Comparison of ENCODE assay signal across 13 cellular contexts in the genomic region with DNA sequence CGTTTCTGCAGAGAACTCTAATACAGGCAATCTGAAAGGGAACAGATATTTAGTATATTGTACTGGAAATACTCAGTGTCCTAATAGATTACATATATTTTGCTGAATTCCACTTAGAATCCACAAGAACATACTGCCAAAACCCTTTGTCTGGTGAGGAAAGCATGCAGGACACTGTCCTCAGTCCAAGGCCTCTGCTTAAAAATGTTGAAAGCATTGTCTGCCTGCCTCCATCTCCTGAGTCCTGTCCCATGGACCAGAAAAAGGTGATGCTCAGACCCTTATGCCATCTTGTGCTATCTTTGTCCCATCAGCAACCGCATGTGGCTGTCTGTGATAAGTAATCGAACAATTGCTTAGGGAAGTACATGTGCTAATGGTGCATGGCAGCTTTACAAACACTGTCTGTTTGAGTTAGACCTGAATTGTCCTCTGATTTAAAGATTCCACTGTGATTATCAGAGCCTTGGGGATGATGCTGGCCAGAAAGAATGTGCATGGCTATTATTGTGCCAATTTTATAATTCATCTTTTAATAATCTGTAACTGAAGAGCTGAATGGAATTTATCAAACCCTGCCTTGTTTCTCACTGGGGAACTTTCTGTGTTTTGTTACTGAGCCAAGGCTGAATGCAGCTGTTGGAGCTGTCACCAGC.
A peak's percentile ranks its signal among the peaks of the same experiment; 100 is the strongest.
DNase-seq lines count a peak whose midpoint lies in the region; ATAC-seq and TF ChIP-seq lines count a peak whose summit lies in the region.
"Had no signal": no experiment of that assay in that cellular context is flagged by ENCODE, and none has a peak within 500 bp of the region (broad histone marks: within the 10 kb centered on the region; RNA-seq: fewer than 3 reads in every experiment).

No MANE protein-coding gene starts in this region.

- H3K9me2 ChIP-seq in GM23338 (ENCODE audit: insufficient read depth), result no peaks in the 10 kb centered on the region
- H3K9me2 ChIP-seq in PC-3 (replicated peaks; ENCODE audit: low read length), result no peaks in the 10 kb centered on the region

- no peaks in the 10 kb centered on the region for H3K27me3 Mint-ChIP-seq in GM23338 (ENCODE audit: insufficient read depth, low read depth, poor library complexity)

- BruUV-seq in PC-3 (replicated peaks; lab: Mats Ljungman, UMichigan), result no TSS peak

- H3K4me1 ChIP-seq in GM23338 (ENCODE audit: insufficient read depth) (no peaks in the 10 kb centered on the region), PC-3 (ENCODE audit: insufficient read depth, low read length) (no peaks in the 10 kb centered on the region)

- H3K9ac ChIP-seq in PC-3 (ENCODE audit: low read length), result no peak overlapping the region

- no peaks in the 10 kb centered on the region for H3K9me3 Mint-ChIP-seq in GM23338
- H3K9me3 Mint-ChIP-seq: natural killer cell had no signal

- H3K36me3 ChIP-seq in GM23338 (ENCODE audit: insufficient read depth) (no peaks in the 10 kb centered on the region), PC-3 (ENCODE audit: low read depth, low read length) (no peaks in the 10 kb centered on the region)
- H3K36me3 ChIP-seq: suprapubic skin had no signal

- no peak overlapping the region for H3K4me3 Mint-ChIP-seq in GM23338
- H3K4me3 Mint-ChIP-seq: natural killer cell had no signal

- TF ChIP-seq CTCF in GM23338 (conservative IDR thresholded peaks at IDR 0.05; ENCODE audit: low read depth in 2 of 2) (no peak), PC-3 (conservative IDR thresholded peaks at IDR 0.05; ENCODE audit: low read depth, low read length) (no peak), fibroblast of mammary gland (conservative IDR thresholded peaks at IDR 0.05; ENCODE audit: control insufficient read depth, insufficient read depth, low read depth, low read length) (no peak)

- H3K27me3 ChIP-seq in GM23338 (ENCODE audit: insufficient read depth), result no peaks in the 10 kb centered on the region
- H3K27me3 ChIP-seq in PC-3 (ENCODE audit: low read length), result peaks cover 68% of the 10 kb centered on the region
- H3K27me3 ChIP-seq: suprapubic skin had no signal

- H3K4me2 ChIP-seq in GM23338, result no peak overlapping the region
- H3K4me2 ChIP-seq in PC-3 (ENCODE audit: low read length), result no peak overlapping the region
- H3K4me2 ChIP-seq: smooth muscle cell had no signal

- 0 out of 3 replicates have a peak, but pooled peaks cover 2% of the 10 kb centered on the region for H3K4me1 Mint-ChIP-seq in GM23338
- H3K4me1 Mint-ChIP-seq: natural killer cell had no signal

- H3K27ac Mint-ChIP-seq in GM23338, result no peak overlapping the region
- H3K27ac Mint-ChIP-seq: natural killer cell had no signal

- H3F3A ChIP-seq in GM23338 (replicated peaks; ENCODE audit: low read depth) (no peaks in the 10 kb centered on the region), PC-3 (ENCODE audit: low read length, unreplicated experiment) (no peaks in the 10 kb centered on the region)

- no peak for ATAC-seq in GM23338
- ATAC-seq in PC-3, result no peak
- peak; percentile 39 for ATAC-seq in sciatic nerve
- ATAC-seq in GM21723 (IDR thresholded peaks at IDR 0.05; ENCODE audit: unreplicated experiment), result no peak
- no peak for ATAC-seq in HG02973 (IDR thresholded peaks at IDR 0.05; ENCODE audit: unreplicated experiment)
- ATAC-seq: natural killer cell had no signal

- H3K4me3 ChIP-seq in GM23338 (no peak overlapping the region), PC-3 (ENCODE audit: low read length) (no peak overlapping the region), fibroblast of mammary gland (ENCODE audit: control insufficient read depth, low read depth, low read length) (no peak overlapping the region)
- H3K4me3 ChIP-seq: smooth muscle cell, suprapubic skin had no signal

- no peaks in the 10 kb centered on the region for H3K79me2 ChIP-seq in GM23338 (replicated peaks; ENCODE audit: insufficient read depth)
- H3K79me2 ChIP-seq in PC-3 (ENCODE audit: low read length), result no peaks in the 10 kb centered on the region

- H3K27ac ChIP-seq in GM23338 (ENCODE audit: low read depth) (no peak overlapping the region), PC-3 (ENCODE audit: low read length) (no peak overlapping the region)
- H3K27ac ChIP-seq: suprapubic skin had no signal

- DNase-seq in GM23338 (ENCODE audit: low spot score) (no peak), PC-3 (peak; percentile 40), fibroblast of mammary gland (ENCODE audit: low read depth) (peak; percentile 53), sciatic nerve (ENCODE audit: low spot score) (no peak), nucleus accumbens (lab: John Stamatoyannopoulos, UW) (no peak)
- DNase-seq: left cardiac atrium, natural killer cell, NCI-H2029, SW 1271 had no signal

- H3K9me3 ChIP-seq in PC-3 (ENCODE audit: low read length), result no peaks in the 10 kb centered on the region
- H3K9me3 ChIP-seq: suprapubic skin had no signal

- POLR2A ChIA-PET in PC-3 (lab: Charles Lee; ENCODE audit: unreplicated experiment), result no interaction called here

- CTCF ChIA-PET in PC-3 (lab: Charles Lee), result no interaction called here

- H4K20me1 ChIP-seq in GM23338 (replicated peaks; ENCODE audit: insufficient read depth) (no peaks in the 10 kb centered on the region), PC-3 (ENCODE audit: low read length) (no peaks in the 10 kb centered on the region)

- intact Hi-C loops in PC-3 (cut with micrococcal nuclease) (no loop called here), sciatic nerve (cut with DNase I) (no loop called here)

- H2AFZ ChIP-seq in GM23338 (peak overlapping the region; percentile 59; the same call in 1 of the 2 replicates), PC-3 (ENCODE audit: low read length) (no peak overlapping the region)

- H3K36me3 Mint-ChIP-seq in GM23338 (ENCODE audit: low read depth), result no peaks in the 10 kb centered on the region
- H3K36me3 Mint-ChIP-seq: natural killer cell had no signal

TF ChIP-seq in GM23338, 12 proteins besides CTCF, POLR2A, EP300 and RAD21 (continues in another document):
- TF ChIP-seq STAT1 (IDR thresholded peaks at IDR 0.05; ENCODE audit: unreplicated experiment), result no peak
- TF ChIP-seq, protein P1, sequence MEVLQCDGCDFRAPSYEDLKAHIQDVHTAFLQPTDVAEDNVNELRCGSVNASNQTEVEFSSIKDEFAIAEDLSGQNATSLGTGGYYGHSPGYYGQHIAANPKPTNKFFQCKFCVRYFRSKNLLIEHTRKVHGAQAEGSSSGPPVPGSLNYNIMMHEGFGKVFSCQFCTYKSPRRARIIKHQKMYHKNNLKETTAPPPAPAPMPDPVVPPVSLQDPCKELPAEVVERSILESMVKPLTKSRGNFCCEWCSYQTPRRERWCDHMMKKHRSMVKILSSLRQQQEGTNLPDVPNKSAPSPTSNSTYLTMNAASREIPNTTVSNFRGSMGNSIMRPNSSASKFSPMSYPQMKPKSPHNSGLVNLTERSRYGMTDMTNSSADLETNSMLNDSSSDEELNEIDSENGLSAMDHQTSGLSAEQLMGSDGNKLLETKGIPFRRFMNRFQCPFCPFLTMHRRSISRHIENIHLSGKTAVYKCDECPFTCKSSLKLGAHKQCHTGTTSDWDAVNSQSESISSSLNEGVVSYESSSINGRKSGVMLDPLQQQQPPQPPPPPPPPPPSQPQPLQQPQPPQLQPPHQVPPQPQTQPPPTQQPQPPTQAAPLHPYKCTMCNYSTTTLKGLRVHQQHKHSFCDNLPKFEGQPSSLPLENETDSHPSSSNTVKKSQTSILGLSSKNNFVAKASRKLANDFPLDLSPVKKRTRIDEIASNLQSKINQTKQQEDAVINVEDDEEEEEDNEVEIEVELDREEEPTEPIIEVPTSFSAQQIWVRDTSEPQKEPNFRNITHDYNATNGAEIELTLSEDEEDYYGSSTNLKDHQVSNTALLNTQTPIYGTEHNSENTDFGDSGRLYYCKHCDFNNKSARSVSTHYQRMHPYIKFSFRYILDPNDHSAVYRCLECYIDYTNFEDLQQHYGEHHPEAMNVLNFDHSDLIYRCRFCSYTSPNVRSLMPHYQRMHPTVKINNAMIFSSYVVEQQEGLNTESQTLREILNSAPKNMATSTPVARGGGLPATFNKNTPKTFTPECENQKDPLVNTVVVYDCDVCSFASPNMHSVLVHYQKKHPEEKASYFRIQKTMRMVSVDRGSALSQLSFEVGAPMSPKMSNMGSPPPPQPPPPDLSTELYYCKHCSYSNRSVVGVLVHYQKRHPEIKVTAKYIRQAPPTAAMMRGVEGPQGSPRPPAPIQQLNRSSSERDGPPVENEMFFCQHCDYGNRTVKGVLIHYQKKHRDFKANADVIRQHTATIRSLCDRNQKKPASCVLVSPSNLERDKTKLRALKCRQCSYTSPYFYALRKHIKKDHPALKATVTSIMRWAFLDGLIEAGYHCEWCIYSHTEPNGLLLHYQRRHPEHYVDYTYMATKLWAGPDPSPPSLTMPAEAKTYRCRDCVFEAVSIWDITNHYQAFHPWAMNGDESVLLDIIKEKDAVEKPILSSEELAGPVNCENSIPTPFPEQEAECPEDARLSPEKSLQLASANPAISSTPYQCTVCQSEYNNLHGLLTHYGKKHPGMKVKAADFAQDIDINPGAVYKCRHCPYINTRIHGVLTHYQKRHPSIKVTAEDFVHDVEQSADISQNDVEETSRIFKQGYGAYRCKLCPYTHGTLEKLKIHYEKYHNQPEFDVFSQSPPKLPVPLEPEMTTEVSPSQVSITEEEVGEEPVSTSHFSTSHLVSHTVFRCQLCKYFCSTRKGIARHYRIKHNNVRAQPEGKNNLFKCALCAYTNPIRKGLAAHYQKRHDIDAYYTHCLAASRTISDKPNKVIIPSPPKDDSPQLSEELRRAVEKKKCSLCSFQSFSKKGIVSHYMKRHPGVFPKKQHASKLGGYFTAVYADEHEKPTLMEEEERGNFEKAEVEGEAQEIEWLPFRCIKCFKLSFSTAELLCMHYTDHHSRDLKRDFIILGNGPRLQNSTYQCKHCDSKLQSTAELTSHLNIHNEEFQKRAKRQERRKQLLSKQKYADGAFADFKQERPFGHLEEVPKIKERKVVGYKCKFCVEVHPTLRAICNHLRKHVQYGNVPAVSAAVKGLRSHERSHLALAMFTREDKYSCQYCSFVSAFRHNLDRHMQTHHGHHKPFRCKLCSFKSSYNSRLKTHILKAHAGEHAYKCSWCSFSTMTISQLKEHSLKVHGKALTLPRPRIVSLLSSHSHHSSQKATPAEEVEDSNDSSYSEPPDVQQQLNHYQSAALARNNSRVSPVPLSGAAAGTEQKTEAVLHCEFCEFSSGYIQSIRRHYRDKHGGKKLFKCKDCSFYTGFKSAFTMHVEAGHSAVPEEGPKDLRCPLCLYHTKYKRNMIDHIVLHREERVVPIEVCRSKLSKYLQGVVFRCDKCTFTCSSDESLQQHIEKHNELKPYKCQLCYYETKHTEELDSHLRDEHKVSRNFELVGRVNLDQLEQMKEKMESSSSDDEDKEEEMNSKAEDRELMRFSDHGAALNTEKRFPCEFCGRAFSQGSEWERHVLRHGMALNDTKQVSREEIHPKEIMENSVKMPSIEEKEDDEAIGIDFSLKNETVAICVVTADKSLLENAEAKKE (CRISPR knock-in tag; IDR thresholded peaks at IDR 0.05), result no peak
- no peak for TF ChIP-seq POLR2AphosphoS5 (IDR thresholded peaks at IDR 0.05; ENCODE audit: low read depth)

Comparison
In these comparisons a context has a peak if more than half of its experiments do, and no peak if none do; other contexts are left out.
1. DNase-seq: peak in PC-3 (single experiment) and fibroblast of mammary gland (single experiment); none in GM23338 (single experiment), sciatic nerve (single experiment) and nucleus accumbens (0 of 56).